10 cellular contexts compared by ENCODE assay signal in genomic region chr2:6216234-6216633, GRCh38.
"Had no signal": no experiment of that assay in that cellular context is flagged by ENCODE, and none has a peak within 500 bp of the region (broad histone marks: within the 10 kb centered on the region; RNA-seq: fewer than 3 reads in every experiment).

No MANE protein-coding gene starts in this region.

- H3K27ac Mint-ChIP-seq: IgD-negative memory B cell had no signal

- H3K4me2 ChIP-seq: KMS-11 had no signal

- H3K36me3 Mint-ChIP-seq: IgD-negative memory B cell had no signal

- ATAC-seq: HepG2, K562 had no signal

- H3K9ac ChIP-seq: KMS-11 had no signal

- FAIRE-seq: HepG2, HTR-8/SVneo, K562 had no signal

- H3K27ac ChIP-seq: HL-60, KMS-11 had no signal

- DNase-seq: IMR-90, Karpas-422, KBM-7, KG1 had no signal

- H3K27me3 Mint-ChIP-seq: IgD-negative memory B cell had no signal

- H3K4me3 ChIP-seq: K562 had no signal

- H3K4me3 Mint-ChIP-seq: IgD-negative memory B cell had no signal
